ENCODE assay signal across 1 cellular context in the genomic region with DNA sequence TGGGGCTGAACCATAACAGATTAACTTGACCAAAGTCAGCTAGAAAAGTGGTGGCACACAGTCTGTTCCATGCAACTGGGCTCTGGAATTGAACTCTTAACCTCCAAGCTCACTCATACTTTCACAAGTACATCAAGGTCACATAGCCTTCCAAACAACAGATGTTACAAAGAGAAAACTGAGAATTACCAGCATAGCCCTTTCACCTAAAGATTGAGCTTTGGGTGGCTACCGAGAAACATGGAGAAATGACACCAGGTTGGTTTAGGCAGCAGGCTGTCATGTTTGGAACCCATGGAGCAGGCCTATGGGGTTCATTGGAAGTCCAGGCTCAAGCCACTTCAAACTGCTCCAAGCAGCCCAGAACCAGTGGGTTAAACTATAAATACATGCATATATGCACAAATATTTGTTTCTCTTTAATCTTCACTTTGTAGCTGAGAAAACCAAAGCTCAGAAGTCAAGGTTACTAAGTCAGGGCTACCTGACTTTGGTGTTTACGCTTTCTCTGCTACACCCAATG.
A peak's percentile ranks its signal among the peaks of the same experiment; 100 is the strongest.
TF ChIP-seq lines count a peak whose summit lies in the region.

No MANE protein-coding gene starts in this region.

TF ChIP-seq in HepG2, 621 proteins besides CTCF, POLR2A, EP300 and RAD21 (continued from another document and continues in another):
- TF ChIP-seq, protein P1, sequence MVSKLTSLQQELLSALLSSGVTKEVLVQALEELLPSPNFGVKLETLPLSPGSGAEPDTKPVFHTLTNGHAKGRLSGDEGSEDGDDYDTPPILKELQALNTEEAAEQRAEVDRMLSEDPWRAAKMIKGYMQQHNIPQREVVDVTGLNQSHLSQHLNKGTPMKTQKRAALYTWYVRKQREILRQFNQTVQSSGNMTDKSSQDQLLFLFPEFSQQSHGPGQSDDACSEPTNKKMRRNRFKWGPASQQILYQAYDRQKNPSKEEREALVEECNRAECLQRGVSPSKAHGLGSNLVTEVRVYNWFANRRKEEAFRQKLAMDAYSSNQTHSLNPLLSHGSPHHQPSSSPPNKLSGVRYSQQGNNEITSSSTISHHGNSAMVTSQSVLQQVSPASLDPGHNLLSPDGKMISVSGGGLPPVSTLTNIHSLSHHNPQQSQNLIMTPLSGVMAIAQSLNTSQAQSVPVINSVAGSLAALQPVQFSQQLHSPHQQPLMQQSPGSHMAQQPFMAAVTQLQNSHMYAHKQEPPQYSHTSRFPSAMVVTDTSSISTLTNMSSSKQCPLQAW (CRISPR knock-in tag; IDR thresholded peaks at IDR 0.05), result no peak
- TF ChIP-seq IRF9 (CRISPR knock-in tag; IDR thresholded peaks at IDR 0.05; ENCODE audit: borderline replicate concordance) (no peak), ARID4A (CRISPR knock-in tag; IDR thresholded peaks at IDR 0.05; ENCODE audit: borderline replicate concordance) (no peak), CBX2 (IDR thresholded peaks at IDR 0.05; ENCODE audit: low read depth, low read length) (no peak), CBX2 (CRISPR knock-in tag; IDR thresholded peaks at IDR 0.05; ENCODE audit: low read depth) (no peak), IRF2 (CRISPR knock-in tag; IDR thresholded peaks at IDR 0.05) (0 out of 2 replicates have a peak, but pooled peaks have one; percentile 15), ZNF432 (CRISPR knock-in tag; IDR thresholded peaks at IDR 0.05; ENCODE audit: borderline replicate concordance) (no peak), DPF2 (CRISPR knock-in tag; IDR thresholded peaks at IDR 0.05; ENCODE audit: borderline replicate concordance, low read depth) (no peak), ZNF546 (CRISPR knock-in tag; conservative IDR thresholded peaks at IDR 0.05) (no peak), ELF4 (CRISPR knock-in tag; IDR thresholded peaks at IDR 0.05; ENCODE audit: borderline replicate concordance) (no peak), NRL (CRISPR knock-in tag; IDR thresholded peaks at IDR 0.05; ENCODE audit: borderline replicate concordance) (no peak), NFKB2 (CRISPR knock-in tag; IDR thresholded peaks at IDR 0.05; ENCODE audit: borderline replicate concordance) (no peak), HDAC2 (CRISPR knock-in tag; IDR thresholded peaks at IDR 0.05) (peak; percentile 20; the same call in 1 of the 2 replicates), HINFP (CRISPR knock-in tag; IDR thresholded peaks at IDR 0.05; ENCODE audit: low read depth) (no peak), ZNF597 (CRISPR knock-in tag; IDR thresholded peaks at IDR 0.05) (no peak), PAWR (CRISPR knock-in tag; IDR thresholded peaks at IDR 0.05; ENCODE audit: borderline replicate concordance) (no peak), ZBTB37 (CRISPR knock-in tag; IDR thresholded peaks at IDR 0.05) (no peak), TGIF2 (CRISPR knock-in tag; IDR thresholded peaks at IDR 0.05) (0 out of 2 replicates have a peak, but pooled peaks have one; percentile 39), ZNF20 (CRISPR knock-in tag; IDR thresholded peaks at IDR 0.05) (no peak), GATA4 (IDR thresholded peaks at IDR 0.05; ENCODE audit: borderline replicate concordance, low read depth) (peak; percentile 53; the same call in 1 of the 2 replicates), TARDBP (CRISPR knock-in tag; IDR thresholded peaks at IDR 0.05) (no peak), ZSCAN30 (CRISPR knock-in tag; IDR thresholded peaks at IDR 0.05) (no peak), SRY (CRISPR knock-in tag; IDR thresholded peaks at IDR 0.05) (no peak), ERF (CRISPR knock-in tag; IDR thresholded peaks at IDR 0.05) (no peak), BORCS8-MEF2B (CRISPR knock-in tag; IDR thresholded peaks at IDR 0.05) (0 out of 2 replicates have a peak, but pooled peaks have one; percentile 25)
- TF ChIP-seq, protein P2, sequence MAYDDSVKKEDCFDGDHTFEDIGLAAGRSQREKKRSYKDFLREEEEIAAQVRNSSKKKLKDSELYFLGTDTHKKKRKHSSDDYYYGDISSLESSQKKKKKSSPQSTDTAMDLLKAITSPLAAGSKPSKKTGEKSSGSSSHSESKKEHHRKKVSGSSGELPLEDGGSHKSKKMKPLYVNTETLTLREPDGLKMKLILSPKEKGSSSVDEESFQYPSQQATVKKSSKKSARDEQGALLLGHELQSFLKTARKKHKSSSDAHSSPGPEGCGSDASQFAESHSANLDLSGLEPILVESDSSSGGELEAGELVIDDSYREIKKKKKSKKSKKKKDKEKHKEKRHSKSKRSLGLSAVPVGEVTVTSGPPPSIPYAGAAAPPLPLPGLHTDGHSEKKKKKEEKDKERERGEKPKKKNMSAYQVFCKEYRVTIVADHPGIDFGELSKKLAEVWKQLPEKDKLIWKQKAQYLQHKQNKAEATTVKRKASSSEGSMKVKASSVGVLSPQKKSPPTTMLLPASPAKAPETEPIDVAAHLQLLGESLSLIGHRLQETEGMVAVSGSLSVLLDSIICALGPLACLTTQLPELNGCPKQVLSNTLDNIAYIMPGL (CRISPR knock-in tag; IDR thresholded peaks at IDR 0.05; ENCODE audit: borderline replicate concordance in 1 of 2, low read depth in 1 of 2), result no peak
- TF ChIP-seq, protein P3, sequence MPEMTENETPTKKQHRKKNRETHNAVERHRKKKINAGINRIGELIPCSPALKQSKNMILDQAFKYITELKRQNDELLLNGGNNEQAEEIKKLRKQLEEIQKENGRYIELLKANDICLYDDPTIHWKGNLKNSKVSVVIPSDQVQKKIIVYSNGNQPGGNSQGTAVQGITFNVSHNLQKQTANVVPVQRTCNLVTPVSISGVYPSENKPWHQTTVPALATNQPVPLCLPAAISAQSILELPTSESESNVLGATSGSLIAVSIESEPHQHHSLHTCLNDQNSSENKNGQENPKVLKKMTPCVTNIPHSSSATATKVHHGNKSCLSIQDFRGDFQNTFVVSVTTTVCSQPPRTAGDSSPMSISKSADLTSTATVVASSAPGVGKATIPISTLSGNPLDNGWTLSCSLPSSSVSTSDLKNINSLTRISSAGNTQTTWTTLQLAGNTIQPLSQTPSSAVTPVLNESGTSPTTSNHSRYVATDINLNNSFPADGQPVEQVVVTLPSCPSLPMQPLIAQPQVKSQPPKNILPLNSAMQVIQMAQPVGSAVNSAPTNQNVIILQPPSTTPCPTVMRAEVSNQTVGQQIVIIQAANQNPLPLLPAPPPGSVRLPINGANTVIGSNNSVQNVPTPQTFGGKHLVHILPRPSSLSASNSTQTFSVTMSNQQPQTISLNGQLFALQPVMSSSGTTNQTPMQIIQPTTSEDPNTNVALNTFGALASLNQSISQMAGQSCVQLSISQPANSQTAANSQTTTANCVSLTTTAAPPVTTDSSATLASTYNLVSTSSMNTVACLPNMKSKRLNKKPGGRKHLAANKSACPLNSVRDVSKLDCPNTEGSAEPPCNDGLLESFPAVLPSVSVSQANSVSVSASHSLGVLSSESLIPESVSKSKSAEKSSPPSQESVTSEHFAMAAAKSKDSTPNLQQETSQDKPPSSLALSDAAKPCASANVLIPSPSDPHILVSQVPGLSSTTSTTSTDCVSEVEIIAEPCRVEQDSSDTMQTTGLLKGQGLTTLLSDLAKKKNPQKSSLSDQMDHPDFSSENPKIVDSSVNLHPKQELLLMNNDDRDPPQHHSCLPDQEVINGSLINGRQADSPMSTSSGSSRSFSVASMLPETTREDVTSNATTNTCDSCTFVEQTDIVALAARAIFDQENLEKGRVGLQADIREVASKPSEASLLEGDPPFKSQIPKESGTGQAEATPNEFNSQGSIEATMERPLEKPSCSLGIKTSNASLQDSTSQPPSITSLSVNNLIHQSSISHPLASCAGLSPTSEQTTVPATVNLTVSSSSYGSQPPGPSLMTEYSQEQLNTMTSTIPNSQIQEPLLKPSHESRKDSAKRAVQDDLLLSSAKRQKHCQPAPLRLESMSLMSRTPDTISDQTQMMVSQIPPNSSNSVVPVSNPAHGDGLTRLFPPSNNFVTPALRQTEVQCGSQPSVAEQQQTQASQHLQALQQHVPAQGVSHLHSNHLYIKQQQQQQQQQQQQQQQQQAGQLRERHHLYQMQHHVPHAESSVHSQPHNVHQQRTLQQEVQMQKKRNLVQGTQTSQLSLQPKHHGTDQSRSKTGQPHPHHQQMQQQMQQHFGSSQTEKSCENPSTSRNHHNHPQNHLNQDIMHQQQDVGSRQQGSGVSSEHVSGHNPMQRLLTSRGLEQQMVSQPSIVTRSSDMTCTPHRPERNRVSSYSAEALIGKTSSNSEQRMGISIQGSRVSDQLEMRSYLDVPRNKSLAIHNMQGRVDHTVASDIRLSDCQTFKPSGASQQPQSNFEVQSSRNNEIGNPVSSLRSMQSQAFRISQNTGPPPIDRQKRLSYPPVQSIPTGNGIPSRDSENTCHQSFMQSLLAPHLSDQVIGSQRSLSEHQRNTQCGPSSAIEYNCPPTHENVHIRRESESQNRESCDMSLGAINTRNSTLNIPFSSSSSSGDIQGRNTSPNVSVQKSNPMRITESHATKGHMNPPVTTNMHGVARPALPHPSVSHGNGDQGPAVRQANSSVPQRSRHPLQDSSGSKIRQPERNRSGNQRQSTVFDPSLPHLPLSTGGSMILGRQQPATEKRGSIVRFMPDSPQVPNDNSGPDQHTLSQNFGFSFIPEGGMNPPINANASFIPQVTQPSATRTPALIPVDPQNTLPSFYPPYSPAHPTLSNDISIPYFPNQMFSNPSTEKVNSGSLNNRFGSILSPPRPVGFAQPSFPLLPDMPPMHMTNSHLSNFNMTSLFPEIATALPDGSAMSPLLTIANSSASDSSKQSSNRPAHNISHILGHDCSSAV (CRISPR knock-in tag; IDR thresholded peaks at IDR 0.05; ENCODE audit: borderline replicate concordance), result no peak
- TF ChIP-seq, protein P4, sequence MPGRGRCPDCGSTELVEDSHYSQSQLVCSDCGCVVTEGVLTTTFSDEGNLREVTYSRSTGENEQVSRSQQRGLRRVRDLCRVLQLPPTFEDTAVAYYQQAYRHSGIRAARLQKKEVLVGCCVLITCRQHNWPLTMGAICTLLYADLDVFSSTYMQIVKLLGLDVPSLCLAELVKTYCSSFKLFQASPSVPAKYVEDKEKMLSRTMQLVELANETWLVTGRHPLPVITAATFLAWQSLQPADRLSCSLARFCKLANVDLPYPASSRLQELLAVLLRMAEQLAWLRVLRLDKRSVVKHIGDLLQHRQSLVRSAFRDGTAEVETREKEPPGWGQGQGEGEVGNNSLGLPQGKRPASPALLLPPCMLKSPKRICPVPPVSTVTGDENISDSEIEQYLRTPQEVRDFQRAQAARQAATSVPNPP (CRISPR knock-in tag; IDR thresholded peaks at IDR 0.05), result no peak
